Comparison of ENCODE assay signal across 14 cellular contexts in genomic region chr16:58195771-58196170, GRCh38. TPM values are rescaled to one million over a fixed set of nuclear protein-coding genes. Genes with fewer than 3 reads are reported as not detected.
A peak's percentile ranks its signal among the peaks of the same experiment; 100 is the strongest.
DNase-seq lines count a peak whose midpoint lies in the region; ATAC-seq and TF ChIP-seq lines count a peak whose summit lies in the region.
"Had no signal": no experiment of that assay in that cellular context is flagged by ENCODE, and none has a peak within 500 bp of the region (broad histone marks: within the 10 kb centered on the region; RNA-seq: fewer than 3 reads in every experiment).

No MANE protein-coding gene starts in this region.

- intact Hi-C loops in CD8-positive, alpha-beta T cell (cut with DNase I, micrococcal nuclease) = loop anchor here (5.0 to 10.0 kb wide), 6 partner anchors 42 to 461 kb away; partner anchors contain the start of genes USB1 (in 2 of the 2), ZNF319 (in 2 of the 2), GINS3 (in 1 of the 2) and KATNB1 (in 1 of the 2)
- intact Hi-C loops in activated T-helper 1 cell treated with anti-CD3 and anti-CD28 coated beads, Interleukin-12 subunit alpha, Interleukin-12 subunit beta, Interleukin-2, Interleukin-4 antibody, amounts not matched to agents 30 ng/mL and 10 ng/mL and 1 ng/mL, durations not matched to agents 14 hours and 24 hours and 36 hours (cut with micrococcal nuclease) = loop anchor here (5.0 to 10.0 kb wide), 3 partner anchors 198 to 539 kb away; partner anchors contain the start of gene GOT2

- H3K36me3 Mint-ChIP-seq in CD8-positive, alpha-beta T cell = peaks cover 58% of the 10 kb centered on the region
- peaks cover 6 to 60% (median 54%) of the 10 kb centered on the region in 3 experiments for H3K36me3 Mint-ChIP-seq in H9 (ENCODE audit: insufficient read depth in 1 of 3, low read depth in 3 of 3)
- peaks cover 47% of the 10 kb centered on the region for H3K36me3 Mint-ChIP-seq in activated T-helper 1 cell treated with anti-CD3 and anti-CD28 coated beads, Interleukin-12 subunit alpha, Interleukin-12 subunit beta, Interleukin-2, Interleukin-4 antibody, amounts not matched to agents 30 ng/mL and 10 ng/mL and 1 ng/mL, durations not matched to agents 14 hours and 24 hours and 36 hours (ENCODE audit: low read depth)
- H3K36me3 Mint-ChIP-seq in naive thymus-derived CD8-positive, alpha-beta T cell = peaks cover 0 to 57% (median 11%) of the 10 kb centered on the region in 3 donors

- H3K56ac ChIP-seq in H9 (ENCODE audit: insufficient read length, low read depth, low read length) = no peak overlapping the region

- peaks cover 3% of the 10 kb centered on the region for H3K79me1 ChIP-seq in H9 (ENCODE audit: insufficient read depth, low read depth, low read length, poor library complexity, severe bottlenecking)

- H2BK15ac ChIP-seq in H9 (ENCODE audit: low read depth, low read length) = no peak overlapping the region

- no peak overlapping the region for H2AK5ac ChIP-seq in H9 (ENCODE audit: insufficient read length, low read length)

- no peak overlapping the region for H3K14ac ChIP-seq in H9 (ENCODE audit: insufficient read depth, low read length)

- H4K20me1 ChIP-seq in H9 (ENCODE audit: control insufficient read depth, insufficient read depth, insufficient read length) = no peaks in the 10 kb centered on the region

- no peak overlapping the region for H2BK12ac ChIP-seq in H9 (ENCODE audit: insufficient read length, low read depth, low read length)

- no peak overlapping the region for H3K23ac ChIP-seq in H9 (ENCODE audit: insufficient read length, low read depth, low read length)

- no peak overlapping the region for H2AFZ ChIP-seq in H9 (ENCODE audit: low read length)

- ATAC-seq in CD8-positive, alpha-beta T cell = no peak
- ATAC-seq in naive thymus-derived CD8-positive, alpha-beta T cell = no peak
- ATAC-seq in HG02798 (IDR thresholded peaks at IDR 0.05; ENCODE audit: poor library complexity, unreplicated experiment) (no peak), HG03439 (IDR thresholded peaks at IDR 0.05; ENCODE audit: unreplicated experiment) (no peak)
- ATAC-seq: activated CD4-positive, CD25-positive, alpha-beta regulatory T cell treated with anti-CD3 and anti-CD28 coated beads, Interleukin-2, amount 50 U/mL, for 24 hours had no signal

- no peak overlapping the region for H4K91ac ChIP-seq in H9 (ENCODE audit: insufficient read length, low read depth, low read length)

- peak overlapping the region; percentile 89 for H3K4me3 Mint-ChIP-seq in CD8-positive, alpha-beta T cell
- peak overlapping the region; percentile 87 to 89; a peak in 3 of 5 replicates for H3K4me3 Mint-ChIP-seq in H9
- peak overlapping the region; percentile 92 for H3K4me3 Mint-ChIP-seq in activated T-helper 1 cell treated with anti-CD3 and anti-CD28 coated beads, Interleukin-12 subunit alpha, Interleukin-12 subunit beta, Interleukin-2, Interleukin-4 antibody, amounts not matched to agents 30 ng/mL and 10 ng/mL and 1 ng/mL, durations not matched to agents 14 hours and 24 hours and 36 hours
- peak overlapping the region; percentile 62 to 92 (median 85) for H3K4me3 Mint-ChIP-seq in naive thymus-derived CD8-positive, alpha-beta T cell

- H2BK5ac ChIP-seq in H9 (ENCODE audit: insufficient read length, low read length) = no peak overlapping the region

- H3K4me3 ChIP-seq in CD8-positive, alpha-beta T cell (ENCODE audit: low read depth, low read length) = no peak overlapping the region

- peaks cover 11% of the 10 kb centered on the region for H3K23me2 ChIP-seq in H9 (ENCODE audit: insufficient read length, low read depth, low read length, poor library complexity, severe bottlenecking)

- peaks cover 55% of the 10 kb centered on the region for H3K4me1 Mint-ChIP-seq in CD8-positive, alpha-beta T cell (ENCODE audit: low read depth)
- H3K4me1 Mint-ChIP-seq in H9 = peaks cover 18 to 21% of the 10 kb centered on the region in 2 experiments
- peaks cover 54% of the 10 kb centered on the region for H3K4me1 Mint-ChIP-seq in activated T-helper 1 cell treated with anti-CD3 and anti-CD28 coated beads, Interleukin-12 subunit alpha, Interleukin-12 subunit beta, Interleukin-2, Interleukin-4 antibody, amounts not matched to agents 30 ng/mL and 10 ng/mL and 1 ng/mL, durations not matched to agents 14 hours and 24 hours and 36 hours (ENCODE audit: low read depth)
- peaks cover 21 to 62% (median 54%) of the 10 kb centered on the region in 4 donors for H3K4me1 Mint-ChIP-seq in naive thymus-derived CD8-positive, alpha-beta T cell

- no peak for TF ChIP-seq CTCF in CD8-positive, alpha-beta T cell (IDR thresholded peaks at IDR 0.05)
- no peak for TF ChIP-seq CTCF in H9 (conservative IDR thresholded peaks at IDR 0.05)

- H3T11ph ChIP-seq in H9 (ENCODE audit: low read length) = no peak overlapping the region

- peaks cover 2% of the 10 kb centered on the region for H3K27me3 Mint-ChIP-seq in CD8-positive, alpha-beta T cell (ENCODE audit: low read depth)
- peaks cover 17% of the 10 kb centered on the region for H3K27me3 Mint-ChIP-seq in H9 (ENCODE audit: low read depth)
- peaks cover 3% of the 10 kb centered on the region for H3K27me3 Mint-ChIP-seq in activated T-helper 1 cell treated with anti-CD3 and anti-CD28 coated beads, Interleukin-12 subunit alpha, Interleukin-12 subunit beta, Interleukin-2, Interleukin-4 antibody, amounts not matched to agents 30 ng/mL and 10 ng/mL and 1 ng/mL, durations not matched to agents 14 hours and 24 hours and 36 hours (ENCODE audit: insufficient read depth)
- H3K27me3 Mint-ChIP-seq in naive thymus-derived CD8-positive, alpha-beta T cell = peaks cover 0 to 10% (median 2%) of the 10 kb centered on the region in 5 donors

- no peak overlapping the region for H3K27ac Mint-ChIP-seq in CD8-positive, alpha-beta T cell
- H3K27ac Mint-ChIP-seq in H9 = no peak overlapping the region; a peak in 2 of 7 replicates
- H3K27ac Mint-ChIP-seq in activated T-helper 1 cell treated with anti-CD3 and anti-CD28 coated beads, Interleukin-12 subunit alpha, Interleukin-12 subunit beta, Interleukin-2, Interleukin-4 antibody, amounts not matched to agents 30 ng/mL and 10 ng/mL and 1 ng/mL, durations not matched to agents 14 hours and 24 hours and 36 hours = no peak overlapping the region
- H3K27ac Mint-ChIP-seq in naive thymus-derived CD8-positive, alpha-beta T cell = peak overlapping the region in 7 of 10 donors; percentile 31 to 89 (median 80)

- no peaks in the 10 kb centered on the region for H3K9me3 Mint-ChIP-seq in CD8-positive, alpha-beta T cell
- no peaks in the 10 kb centered on the region for H3K9me3 Mint-ChIP-seq in H9
- H3K9me3 Mint-ChIP-seq in activated T-helper 1 cell treated with anti-CD3 and anti-CD28 coated beads, Interleukin-12 subunit alpha, Interleukin-12 subunit beta, Interleukin-2, Interleukin-4 antibody, amounts not matched to agents 30 ng/mL and 10 ng/mL and 1 ng/mL, durations not matched to agents 14 hours and 24 hours and 36 hours = no peaks in the 10 kb centered on the region
- no peaks in the 10 kb centered on the region for H3K9me3 Mint-ChIP-seq in naive thymus-derived CD8-positive, alpha-beta T cell

- H3K27me3 ChIP-seq in CD8-positive, alpha-beta T cell (ENCODE audit: insufficient read depth, low read length) = no peaks in the 10 kb centered on the region
- no peaks in the 10 kb centered on the region for H3K27me3 ChIP-seq in H9 (ENCODE audit: insufficient read depth, low read length)
- H3K27me3 ChIP-seq: brain microvascular endothelial cell had no signal

- POLR2A ChIA-PET in CD8-positive, alpha-beta T cell (lab: Charles Lee) = interaction anchor here (0.8 to 1.2 kb wide), 2 partner anchors 19 to 25 kb away, joined by 3 to 4 read pairs; no protein-coding TSS in a partner anchor
- POLR2A ChIA-PET in naive thymus-derived CD8-positive, alpha-beta T cell (lab: Charles Lee) = interaction anchor here (0.6 kb wide), 1 partner anchor 22 kb away, joined by 3 read pairs; no protein-coding TSS in a partner anchor

- no peak overlapping the region for H2BK20ac ChIP-seq in H9 (ENCODE audit: low read depth, low read length, poor library complexity, severe bottlenecking)

- H3K4me2 ChIP-seq in H9 (ENCODE audit: insufficient read depth, insufficient read length, low read length) = no peak overlapping the region

- no peak overlapping the region for H3K18ac ChIP-seq in H9 (ENCODE audit: insufficient read length, low read depth, low read length)

- no peak overlapping the region for H3K4ac ChIP-seq in H9 (ENCODE audit: low read depth, low read length)

- no peak overlapping the region for H3K9ac ChIP-seq in H9 (ENCODE audit: extremely low read depth, insufficient read length, low read length)

- DNase-seq in CD8-positive, alpha-beta T cell = no peak
- DNase-seq in H9 = no peak
- no peak for DNase-seq in activated T-helper 1 cell treated with anti-CD3 and anti-CD28 coated beads, Interleukin-12 subunit alpha, Interleukin-12 subunit beta, Interleukin-2, Interleukin-4 antibody, amounts not matched to agents 30 ng/mL and 10 ng/mL and 1 ng/mL, durations not matched to agents 14 hours and 24 hours and 36 hours (ENCODE audit: low spot score)
- no peak for DNase-seq in naive thymus-derived CD8-positive, alpha-beta T cell
- DNase-seq in NCI-H1417 (lab: John Stamatoyannopoulos, UW) = no peak
- DNase-seq: activated effector memory CD4-positive, alpha-beta T cell treated with Interleukin-2 at 50 U/mL for 16 hours; brain microvascular endothelial cell; C1 segment of cervical spinal cord; KBM-7; NCI-H1436; NCI-H446 treated with DMSO at 0.1 percent for 48 hours had no signal

- peaks cover 26% of the 10 kb centered on the region for H3K4me1 ChIP-seq in CD8-positive, alpha-beta T cell (ENCODE audit: insufficient read depth, low read length)
- H3K4me1 ChIP-seq in H9 (ENCODE audit: insufficient read depth, low read length) = no peaks in the 10 kb centered on the region; the same call in 1 of the 2 replicates

- no peaks in the 10 kb centered on the region for H3K36me3 ChIP-seq in CD8-positive, alpha-beta T cell (ENCODE audit: insufficient read depth, low read length)

- H3K9me3 ChIP-seq in CD8-positive, alpha-beta T cell (ENCODE audit: low read length) = no peaks in the 10 kb centered on the region
- no peaks in the 10 kb centered on the region for H3K9me3 ChIP-seq in H9 (ENCODE audit: control insufficient read depth, low read depth, low read length)

- no peak overlapping the region for H3K27ac ChIP-seq in CD8-positive, alpha-beta T cell (ENCODE audit: low read depth, low read length)
- H3K27ac ChIP-seq in H9 (ENCODE audit: insufficient read length, low read depth, low read length) = no peak overlapping the region
- H3K27ac ChIP-seq: brain microvascular endothelial cell had no signal

- no peak overlapping the region for H4K5ac ChIP-seq in H9 (ENCODE audit: insufficient read length, low read depth, low read length)

- no peak overlapping the region for H2BK120ac ChIP-seq in H9 (ENCODE audit: low read depth, low read length, poor library complexity, severe bottlenecking)

- no peak overlapping the region for H4K8ac ChIP-seq in H9 (replicated peaks; ENCODE audit: insufficient read length, low read depth, low read length)

- WGBS in H9 (ENCODE audit: extremely low coverage, insufficient read length, low lambda C conversion rate) = no CpG with 5 or more reads among the region's 3 CpGs

- peaks cover 2% of the 10 kb centered on the region; the same call in 1 of the 2 replicates for H3K79me2 ChIP-seq in H9 (ENCODE audit: insufficient read depth, low read length)

- CTCF ChIA-PET in CD8-positive, alpha-beta T cell (lab: Charles Lee) = interaction anchor here (1.0 kb wide), 1 partner anchor 20 kb away, joined by 3 read pairs; no protein-coding TSS in a partner anchor

RNA-seq across cellular contexts. Expression of gene CSNK2A2, which starts 2.1 kb away (rescaled TPM):
- 10 to 100 TPM; 53.3 to 58.4 TPM for total RNA-seq in CD8-positive, alpha-beta T cell
- 134 and 135 TPM in 2 replicates for total RNA-seq in H9 (2021)
- 93.1 and 99.6 TPM in 2 replicates for total RNA-seq in activated T-helper 1 cell treated with anti-CD3 and anti-CD28 coated beads, Interleukin-12 subunit alpha, Interleukin-12 subunit beta, Interleukin-2, Interleukin-4 antibody, amounts not matched to agents 30 ng/mL and 10 ng/mL and 1 ng/mL, durations not matched to agents 14 hours and 24 hours and 36 hours
- total RNA-seq in naive thymus-derived CD8-positive, alpha-beta T cell = 10 to 100 TPM; 62.9 to 65.8 TPM
- polyA plus RNA-seq in naive thymus-derived CD8-positive, alpha-beta T cell = 10 to 100 TPM in 2 of 3 donors, 1 to 10 TPM in 1; 3.5 to 12.5 (median 11.4) TPM

Comparison
In these comparisons a context has a peak if more than half of its experiments do, and no peak if none do; other contexts are left out.
1. H3K27ac Mint-ChIP-seq: peak in naive thymus-derived CD8-positive, alpha-beta T cell (7 of 10); none in CD8-positive, alpha-beta T cell (single experiment), H9 (0 of 3) and activated T-helper 1 cell treated with anti-CD3 and anti-CD28 coated beads, Interleukin-12 subunit alpha, Interleukin-12 subunit beta, Interleukin-2, Interleukin-4 antibody, amounts not matched to agents 30 ng/mL and 10 ng/mL and 1 ng/mL, durations not matched to agents 14 hours and 24 hours and 36 hours (single experiment).
2. Peak in every context shown above with its lines, with median percentiles within 50 percentile points of each other: H3K4me3 Mint-ChIP-seq.